Comparison of ENCODE assay signal across 8 cellular contexts in the genomic region with DNA sequence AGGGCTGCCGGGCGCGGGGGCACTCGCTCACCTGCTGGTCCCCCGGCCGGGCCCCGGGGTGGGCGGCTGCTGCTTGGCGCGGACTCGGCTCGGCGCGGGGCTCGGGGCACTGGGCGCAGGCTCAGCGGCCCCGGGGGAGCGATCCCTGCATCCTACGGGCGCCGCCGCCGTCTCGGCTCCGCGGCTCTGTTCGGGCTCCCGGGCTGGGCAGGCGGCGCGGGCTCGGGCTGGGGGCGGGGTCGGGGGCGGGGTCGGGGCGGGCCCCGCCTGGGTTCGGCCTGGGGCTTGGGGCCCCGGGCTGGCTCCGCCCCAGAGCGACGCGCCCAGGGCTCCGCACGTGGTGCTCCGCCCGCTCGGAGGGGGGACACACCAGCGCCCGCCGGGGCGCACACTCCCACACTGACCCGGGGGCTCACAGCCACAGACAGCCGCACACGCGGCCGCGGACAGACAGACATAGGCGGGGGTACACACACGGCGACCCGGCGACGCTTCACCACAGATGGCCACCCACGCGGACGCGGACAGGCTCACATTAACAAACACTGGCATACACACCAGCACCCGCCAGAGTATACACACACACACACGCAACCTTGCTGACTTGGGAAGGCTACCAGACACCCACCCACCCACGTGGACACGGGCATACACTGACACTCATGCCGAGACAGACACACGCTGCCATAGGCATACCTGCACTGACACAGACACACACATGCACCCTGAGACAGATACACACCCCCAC. TPM values are rescaled to one million over a fixed set of nuclear protein-coding genes. Genes with fewer than 3 reads are reported as not detected.
DNase-seq lines count a peak whose midpoint lies in the region; ATAC-seq, FAIRE-seq and TF ChIP-seq lines count a peak whose summit lies in the region.

A gene (minus strand): TSS at position 188 of the 748 bp plus-strand sequence. CDS start 16,380 bp downstream, outside the sequence.

- no peak for TF ChIP-seq CTCF in breast epithelium (IDR thresholded peaks at IDR 0.05)

- H3K27ac Mint-ChIP-seq in T-helper 2 cell treated with Interferon-gamma antibody and Interleukin-4, amounts not matched to agents 5 μg/mL and 100 μg/mL, for 36 hours = no peak within 1 kb of the TSS

- FAIRE-seq in GM12892 (lab: Jason Lieb, UNC) = no peak

- no peak within 1 kb of the TSS for H3K27ac ChIP-seq in breast epithelium

- H3K4me3 Mint-ChIP-seq in T-helper 2 cell treated with Interferon-gamma antibody and Interleukin-4, amounts not matched to agents 5 μg/mL and 100 μg/mL, for 36 hours = peak within 1 kb of the TSS; percentile 79

- peaks cover 2% of the 10 kb centered on the region for H3K4me1 Mint-ChIP-seq in T-helper 2 cell treated with Interferon-gamma antibody and Interleukin-4, amounts not matched to agents 5 μg/mL and 100 μg/mL, for 36 hours (ENCODE audit: low read depth)

- intact Hi-C loops in breast epithelium (cut with DNase I; ENCODE audit: low total_unique reads) = no loop called here

- ATAC-seq in HG03442 (IDR thresholded peaks at IDR 0.05; ENCODE audit: unreplicated experiment) = peak; percentile 43
- no peak for ATAC-seq in HG03457 (IDR thresholded peaks at IDR 0.05; ENCODE audit: unreplicated experiment)

- DNase-seq in GM12892 (ENCODE audit: insufficient read length) = peak; percentile 57
- peak; percentile 43 for DNase-seq in T-helper 2 cell treated with Interferon-gamma antibody and Interleukin-4, amounts not matched to agents 5 μg/mL and 100 μg/mL, for 36 hours (ENCODE audit: low spot score)
- no peak for DNase-seq in breast epithelium (ENCODE audit: low spot score in 2 of 2)
- peak; percentile 52 for DNase-seq in kidney tubule cell (ENCODE audit: low spot score)
- peak; percentile 52 to 64 for DNase-seq in stimulated activated CD4-positive, alpha-beta T cell treated with anti-CD3 and anti-CD28 coated beads, Interleukin-2, amount 100 ng/mL, for 24 hours
- no peak for DNase-seq in SHP77 treated with DMSO at 0.1 percent for 48 hours (lab: John Stamatoyannopoulos, UW)

- peaks cover 0 to 30% of the 10 kb centered on the region in 2 donors for H3K27me3 ChIP-seq in breast epithelium

- no peaks in the 10 kb centered on the region for H3K36me3 Mint-ChIP-seq in T-helper 2 cell treated with Interferon-gamma antibody and Interleukin-4, amounts not matched to agents 5 μg/mL and 100 μg/mL, for 36 hours (ENCODE audit: low read depth)

- H3K9me3 Mint-ChIP-seq in T-helper 2 cell treated with Interferon-gamma antibody and Interleukin-4, amounts not matched to agents 5 μg/mL and 100 μg/mL, for 36 hours = no peaks in the 10 kb centered on the region

- no peaks in the 10 kb centered on the region for H3K9me3 ChIP-seq in breast epithelium

- TF ChIP-seq POLR2A in GM12892 (IDR thresholded peaks at IDR 0.05; ENCODE audit: low read depth, low read length) (no peak), breast epithelium (IDR thresholded peaks at IDR 0.05) (no peak)

- H3K27me3 Mint-ChIP-seq in T-helper 2 cell treated with Interferon-gamma antibody and Interleukin-4, amounts not matched to agents 5 μg/mL and 100 μg/mL, for 36 hours (ENCODE audit: low read depth) = peaks cover 12% of the 10 kb centered on the region

- H3K4me1 ChIP-seq in breast epithelium = no peaks in the 10 kb centered on the region

- H3K36me3 ChIP-seq in breast epithelium = no peaks in the 10 kb centered on the region

- H3K4me3 ChIP-seq in breast epithelium = peak within 1 kb of the TSS; percentile 41 to 66 (median 54)

RNA-seq across cellular contexts. Expression of the gene that starts here (rescaled TPM):
- not detected for polyA plus RNA-seq in GM12892 (2012; ENCODE audit: missing spikeins)
- total RNA-seq in breast epithelium = under 1 TPM; under 0.01 to 0.33 (median 0.29) TPM

Comparison
In these comparisons a context has a peak if more than half of its experiments do, and no peak if none do; other contexts are left out.
1. DNase-seq: peak in GM12892 (single experiment), T-helper 2 cell treated with Interferon-gamma antibody and Interleukin-4, amounts not matched to agents 5 μg/mL and 100 μg/mL, for 36 hours (single experiment), kidney tubule cell (single experiment) and stimulated activated CD4-positive, alpha-beta T cell treated with anti-CD3 and anti-CD28 coated beads, Interleukin-2, amount 100 ng/mL, for 24 hours (2 of 2); none in breast epithelium (0 of 2) and SHP77 treated with DMSO at 0.1 percent for 48 hours (single experiment).